ENCODE assay signal across 1 cellular context in genomic region chr15:65041787-65042186, GRCh38.
TF ChIP-seq lines count a peak whose summit lies in the region.

No MANE protein-coding gene starts in this region.

TF ChIP-seq in K562, 482 proteins besides CTCF, POLR2A, EP300 and RAD21:
- TF ChIP-seq ZFPM2 (CRISPR knock-in tag; IDR thresholded peaks at IDR 0.05) (no peak), RBM25 (IDR thresholded peaks at IDR 0.05; ENCODE audit: low read depth, low read length, severe bottlenecking) (peak; percentile 78), PHF21A (IDR thresholded peaks at IDR 0.05; ENCODE audit: borderline replicate concordance, low read depth) (no peak)
